In genomic region chr1:152185544-152186391, GRCh38 we compare ENCODE assay signal across 8 cellular contexts. TPM values are rescaled to one million over a fixed set of nuclear protein-coding genes. Genes with fewer than 3 reads are reported as not detected.
DNase-seq lines count a peak whose midpoint lies in the region; ATAC-seq and TF ChIP-seq lines count a peak whose summit lies in the region.

No MANE protein-coding gene starts in this region.

- no peak overlapping the region for H3K4me2 ChIP-seq in DOHH2 (ENCODE audit: low read length)

- H3K27me3 ChIP-seq in DOHH2 (ENCODE audit: control insufficient read depth, low read length), result peaks cover 4% of the 10 kb centered on the region; the same call in 1 of the 2 replicates

- H3K4me3 Mint-ChIP-seq in neural crest cell, result no peak overlapping the region
- H3K4me3 Mint-ChIP-seq in stimulated activated memory B cell treated with anti-CD40 and anti-IgM and Interleukin-4, amounts not matched to agents 10 μg/mL and 1 μg/mL and 100 μg/mL, for 72 hours, result no peak overlapping the region

- no peaks in the 10 kb centered on the region for H3K9me2 ChIP-seq in DOHH2 (replicated peaks; ENCODE audit: control insufficient read depth, low read length)

- H3K36me3 ChIP-seq in DOHH2 (ENCODE audit: control insufficient read depth, low read length), result no peaks in the 10 kb centered on the region

- H3K27ac ChIP-seq in DOHH2 (ENCODE audit: low read depth, low read length), result no peak overlapping the region

- TF ChIP-seq CTCF in DOHH2 (IDR thresholded peaks at IDR 0.05; ENCODE audit: low read depth, low read length, poor library complexity, severe bottlenecking) (peak; percentile 79), fibroblast of pulmonary artery (IDR thresholded peaks at IDR 0.05; ENCODE audit: low read length, missing control alignments) (peak; percentile 87), neural crest cell (conservative IDR thresholded peaks at IDR 0.05) (peak; percentile 73)

- H3K4me1 ChIP-seq in DOHH2 (ENCODE audit: control insufficient read depth, low read length), result peaks cover 12% of the 10 kb centered on the region

- peaks cover 6% of the 10 kb centered on the region for H3K9me3 Mint-ChIP-seq in neural crest cell
- no peaks in the 10 kb centered on the region for H3K9me3 Mint-ChIP-seq in stimulated activated memory B cell treated with anti-CD40 and anti-IgM and Interleukin-4, amounts not matched to agents 10 μg/mL and 1 μg/mL and 100 μg/mL, for 72 hours

- H3K9me3 ChIP-seq in DOHH2 (ENCODE audit: control insufficient read depth, insufficient read depth, low read length), result no peaks in the 10 kb centered on the region

- no peaks in the 10 kb centered on the region for H3K36me3 Mint-ChIP-seq in neural crest cell (ENCODE audit: low read depth)
- H3K36me3 Mint-ChIP-seq in stimulated activated memory B cell treated with anti-CD40 and anti-IgM and Interleukin-4, amounts not matched to agents 10 μg/mL and 1 μg/mL and 100 μg/mL, for 72 hours, result no peaks in the 10 kb centered on the region

- H3K4me3 ChIP-seq in DOHH2 (ENCODE audit: low read length) (no peak overlapping the region), fibroblast of pulmonary artery (replicated peaks; ENCODE audit: low read depth, low read length) (no peak overlapping the region)

- peak; percentile 47 for ATAC-seq in HG03060 (IDR thresholded peaks at IDR 0.05; ENCODE audit: low read depth, unreplicated experiment)
- ATAC-seq in stimulated activated memory B cell treated with anti-CD40 and anti-IgM and Interleukin-4, amounts not matched to agents 10 μg/mL and 1 μg/mL and 100 μg/mL, for 72 hours, result no peak

- no peaks in the 10 kb centered on the region for H3K4me1 Mint-ChIP-seq in neural crest cell
- peaks cover 8% of the 10 kb centered on the region for H3K4me1 Mint-ChIP-seq in stimulated activated memory B cell treated with anti-CD40 and anti-IgM and Interleukin-4, amounts not matched to agents 10 μg/mL and 1 μg/mL and 100 μg/mL, for 72 hours

- H3F3A ChIP-seq in DOHH2 (ENCODE audit: control insufficient read depth, insufficient read depth), result no peaks in the 10 kb centered on the region

- H3K27ac Mint-ChIP-seq in neural crest cell (ENCODE audit: unreplicated experiment), result no peak overlapping the region
- H3K27ac Mint-ChIP-seq in stimulated activated memory B cell treated with anti-CD40 and anti-IgM and Interleukin-4, amounts not matched to agents 10 μg/mL and 1 μg/mL and 100 μg/mL, for 72 hours, result no peak overlapping the region

- peak; percentile 47 for DNase-seq in NCI-H82 treated with DMSO at 0.1 percent for 48 hours (lab: John Stamatoyannopoulos, UW; ENCODE audit: unreplicated experiment)
- peak; percentile 17 for DNase-seq in activated T-cell treated with anti-CD3 and anti-CD28 coated beads for 24 hours (ENCODE audit: low read depth)
- peak; percentile 77 for DNase-seq in fibroblast of pulmonary artery (ENCODE audit: low read depth)
- DNase-seq in neural crest cell (ENCODE audit: low read depth, low spot score), result no peak
- no peak for DNase-seq in GOT3 (lab: John Stamatoyannopoulos, UW)

- H3K79me2 ChIP-seq in DOHH2 (ENCODE audit: control insufficient read depth, low read length), result no peaks in the 10 kb centered on the region

- peaks cover 2% of the 10 kb centered on the region for H3K27me3 Mint-ChIP-seq in neural crest cell (ENCODE audit: low read depth)
- H3K27me3 Mint-ChIP-seq in stimulated activated memory B cell treated with anti-CD40 and anti-IgM and Interleukin-4, amounts not matched to agents 10 μg/mL and 1 μg/mL and 100 μg/mL, for 72 hours, result peaks cover 17% of the 10 kb centered on the region

- H4K20me1 ChIP-seq in DOHH2 (ENCODE audit: control insufficient read depth, insufficient read depth, low read depth, low read length), result no peaks in the 10 kb centered on the region

RNA-seq across cellular contexts. Expression of gene RPTN, which starts 26.7 kb away (rescaled TPM):
- not detected in 2 replicates for total RNA-seq in neural crest cell

RNA-seq across cellular contexts. Expression of gene HRNR, which starts 38.2 kb away (rescaled TPM):
- total RNA-seq in neural crest cell, result not detected in 2 replicates

Comparison
In these comparisons a context has a peak if more than half of its experiments do, and no peak if none do; other contexts are left out.
1. DNase-seq: peak in NCI-H82 treated with DMSO at 0.1 percent for 48 hours (single experiment), activated T-cell treated with anti-CD3 and anti-CD28 coated beads for 24 hours (single experiment) and fibroblast of pulmonary artery (single experiment); none in neural crest cell (single experiment) and GOT3 (single experiment).
2. Peak in every context shown above with its lines, with median percentiles within 50 percentile points of each other: CTCF ChIP-seq.